Comparison of ENCODE assay signal across 10 cellular contexts in the genomic region with DNA sequence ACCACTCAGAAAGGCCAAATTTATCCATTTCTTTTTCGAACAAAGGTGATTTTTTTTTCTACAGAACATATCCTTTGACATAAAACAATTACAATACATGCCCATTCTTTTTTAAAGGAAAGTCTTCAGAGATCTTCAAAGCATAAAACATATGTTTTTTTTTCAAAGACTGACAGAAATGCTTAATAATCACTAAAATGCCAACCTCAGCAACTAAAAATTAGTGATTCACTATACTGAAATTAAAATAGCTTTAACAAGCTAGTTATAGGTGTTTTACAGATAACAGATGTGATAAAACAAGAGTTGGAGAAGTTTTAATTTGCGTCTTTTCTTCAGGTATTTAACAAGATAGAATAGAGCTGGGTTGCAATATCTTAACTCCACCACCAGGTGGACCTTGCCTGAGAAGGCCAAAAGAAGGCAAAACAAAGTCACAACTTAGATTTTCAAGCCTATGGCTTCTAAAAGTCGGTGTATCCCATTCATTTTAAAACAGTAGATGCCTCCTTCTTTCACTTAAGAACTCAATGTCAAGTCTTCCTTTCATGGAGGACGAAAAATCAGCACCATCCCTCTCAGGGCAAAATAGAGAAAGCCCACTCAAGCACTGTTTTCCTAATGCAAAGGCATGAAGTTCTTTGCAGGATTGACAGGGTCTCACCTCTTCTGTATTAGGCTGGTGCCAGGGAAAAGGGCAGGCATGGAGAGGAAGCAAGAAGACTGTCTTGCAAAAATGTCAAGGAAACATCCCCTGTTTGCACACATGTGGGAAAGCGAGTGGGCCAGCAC. TPM values are rescaled to one million over a fixed set of nuclear protein-coding genes. Genes with fewer than 3 reads are reported as not detected.
DNase-seq lines count a peak whose midpoint lies in the region; ATAC-seq and TF ChIP-seq lines count a peak whose summit lies in the region.
"Had no signal": no experiment of that assay in that cellular context is flagged by ENCODE, and none has a peak within 500 bp of the region (broad histone marks: within the 10 kb centered on the region; RNA-seq: fewer than 3 reads in every experiment).

No MANE protein-coding gene starts in this region.

- peak; percentile 73 for TF ChIP-seq CTCF in PC-9 (conservative IDR thresholded peaks at IDR 0.05)
- TF ChIP-seq CTCF in fibroblast of villous mesenchyme (IDR thresholded peaks at IDR 0.05; ENCODE audit: insufficient read depth, low read depth, low read length) = peak; percentile 62
- TF ChIP-seq CTCF in thoracic aorta (IDR thresholded peaks at IDR 0.05) = peak; percentile 29

- H3K79me2 ChIP-seq in PC-9 (ENCODE audit: low read depth) = no peaks in the 10 kb centered on the region

- H3K4me2 ChIP-seq in PC-9 = no peak overlapping the region

- CTCF ChIA-PET in activated CD4-positive, alpha-beta memory T cell treated with anti-CD3 and anti-CD28 coated beads, Interleukin-2, amount 10 ng/mL, durations not matched to agents 7 days and 5 days (lab: Charles Lee) = interaction anchor here (1.1 kb wide), 1 partner anchor 10 kb away, joined by 5 read pairs; no protein-coding TSS in a partner anchor
- CTCF ChIA-PET in activated CD4-positive, alpha-beta memory T cell treated with anti-CD3 and anti-CD28 coated beads for 36 hours (lab: Charles Lee) = interaction anchor here (0.8 to 1.5 kb wide), 5 partner anchors 11 to 1821 kb away, joined by 3 to 4 read pairs (median 3); a partner anchor contains a TSS
- CTCF ChIA-PET in PC-9 (lab: Charles Lee) = no interaction called here

- no peaks in the 10 kb centered on the region for H3F3A ChIP-seq in PC-9 (ENCODE audit: insufficient read depth, low read depth)

- no peaks in the 10 kb centered on the region for H3K9me3 Mint-ChIP-seq in activated CD4-positive, alpha-beta memory T cell treated with anti-CD3 and anti-CD28 coated beads, Interleukin-2, amount 10 ng/mL, durations not matched to agents 7 days and 5 days
- H3K9me3 Mint-ChIP-seq in activated CD4-positive, alpha-beta memory T cell treated with anti-CD3 and anti-CD28 coated beads for 36 hours = peaks cover 5% of the 10 kb centered on the region

- no peak overlapping the region for H2AFZ ChIP-seq in PC-9

- no peaks in the 10 kb centered on the region for H3K27me3 Mint-ChIP-seq in activated CD4-positive, alpha-beta memory T cell treated with anti-CD3 and anti-CD28 coated beads, Interleukin-2, amount 10 ng/mL, durations not matched to agents 7 days and 5 days
- H3K27me3 Mint-ChIP-seq in activated CD4-positive, alpha-beta memory T cell treated with anti-CD3 and anti-CD28 coated beads for 36 hours = no peaks in the 10 kb centered on the region

- H3K4me1 Mint-ChIP-seq in activated CD4-positive, alpha-beta memory T cell treated with anti-CD3 and anti-CD28 coated beads, Interleukin-2, amount 10 ng/mL, durations not matched to agents 7 days and 5 days = no peaks in the 10 kb centered on the region
- no peaks in the 10 kb centered on the region for H3K4me1 Mint-ChIP-seq in activated CD4-positive, alpha-beta memory T cell treated with anti-CD3 and anti-CD28 coated beads for 36 hours (ENCODE audit: low read depth)

- H3K9me2 ChIP-seq in PC-9 (ENCODE audit: insufficient read depth) = no peaks in the 10 kb centered on the region

- H4K20me1 ChIP-seq in PC-9 (ENCODE audit: insufficient read depth) = no peaks in the 10 kb centered on the region

- no TSS peak for BruUV-seq in PC-9 (replicated peaks; lab: Mats Ljungman, UMichigan)

- no peaks in the 10 kb centered on the region for H3K36me3 ChIP-seq in PC-9 (ENCODE audit: low read depth)
- H3K36me3 ChIP-seq in thoracic aorta = no peaks in the 10 kb centered on the region

- no peaks in the 10 kb centered on the region for H3K36me3 Mint-ChIP-seq in activated CD4-positive, alpha-beta memory T cell treated with anti-CD3 and anti-CD28 coated beads, Interleukin-2, amount 10 ng/mL, durations not matched to agents 7 days and 5 days (ENCODE audit: low read depth)
- H3K36me3 Mint-ChIP-seq in activated CD4-positive, alpha-beta memory T cell treated with anti-CD3 and anti-CD28 coated beads for 36 hours = no peaks in the 10 kb centered on the region

- H3K27ac Mint-ChIP-seq in activated CD4-positive, alpha-beta memory T cell treated with anti-CD3 and anti-CD28 coated beads, Interleukin-2, amount 10 ng/mL, durations not matched to agents 7 days and 5 days = no peak overlapping the region
- no peak overlapping the region for H3K27ac Mint-ChIP-seq in activated CD4-positive, alpha-beta memory T cell treated with anti-CD3 and anti-CD28 coated beads for 36 hours

- H3K4me3 ChIP-seq in PC-9 (no peak overlapping the region), fibroblast of villous mesenchyme (ENCODE audit: low read depth, low read length) (no peak overlapping the region), thoracic aorta (no peak overlapping the region)

- H3K9me3 ChIP-seq in PC-9 (ENCODE audit: insufficient read depth, low read depth) (no peaks in the 10 kb centered on the region), thoracic aorta (peaks cover 3% of the 10 kb centered on the region)

- intact Hi-C loops in activated CD4-positive, alpha-beta memory T cell treated with anti-CD3 and anti-CD28 coated beads for 36 hours (cut with micrococcal nuclease) = no loop called here
- intact Hi-C loops in PC-9 (cut with micrococcal nuclease; ENCODE audit: unreplicated experiment) = no loop called here

- no peak for ATAC-seq in thoracic aorta (ENCODE audit: insufficient number of reproducible peaks, low FRiP score, low read depth)

- POLR2A ChIA-PET in activated CD4-positive, alpha-beta memory T cell treated with anti-CD3 and anti-CD28 coated beads, Interleukin-2, amount 10 ng/mL, durations not matched to agents 7 days and 5 days (lab: Charles Lee) = interaction anchor here (0.9 kb wide), 1 partner anchor 16 kb away, joined by 3 read pairs; no protein-coding TSS in a partner anchor
- POLR2A ChIA-PET in activated CD4-positive, alpha-beta memory T cell treated with anti-CD3 and anti-CD28 coated beads for 36 hours (lab: Charles Lee) = no interaction called here
- POLR2A ChIA-PET in PC-9 (lab: Charles Lee; ENCODE audit: unreplicated experiment) = no interaction called here

- no peak overlapping the region for H3K4me3 Mint-ChIP-seq in activated CD4-positive, alpha-beta memory T cell treated with anti-CD3 and anti-CD28 coated beads, Interleukin-2, amount 10 ng/mL, durations not matched to agents 7 days and 5 days
- no peak overlapping the region for H3K4me3 Mint-ChIP-seq in activated CD4-positive, alpha-beta memory T cell treated with anti-CD3 and anti-CD28 coated beads for 36 hours

- peak; percentile 19 for DNase-seq in activated CD4-positive, alpha-beta memory T cell treated with anti-CD3 and anti-CD28 coated beads, Interleukin-2, amount 10 ng/mL, durations not matched to agents 7 days and 5 days
- DNase-seq in activated CD4-positive, alpha-beta memory T cell treated with anti-CD3 and anti-CD28 coated beads for 36 hours = no peak
- DNase-seq in PC-9 = no peak
- peak; percentile 23 for DNase-seq in fibroblast of villous mesenchyme (ENCODE audit: low read depth)
- DNase-seq in thoracic aorta (ENCODE audit: low spot score) = no peak
- DNase-seq in cerebellar nuclear complex (lab: John Stamatoyannopoulos, UW) = no peak
- DNase-seq in SIG-M5 (lab: John Stamatoyannopoulos, UW) = no peak
- no peak for DNase-seq in iPS-NIHi7 (ENCODE audit: extremely low spot score)
- DNase-seq: DMS79, occipital lobe had no signal

- H3K27me3 ChIP-seq in PC-9 (ENCODE audit: insufficient read depth, low read depth) (no peaks in the 10 kb centered on the region), thoracic aorta (replicated peaks; ENCODE audit: insufficient read depth) (no peaks in the 10 kb centered on the region)

- H3K27ac ChIP-seq in PC-9 (no peak overlapping the region), thoracic aorta (no peak overlapping the region)

- H3K4me1 ChIP-seq in PC-9 (replicated peaks; ENCODE audit: insufficient read depth) (peaks cover 25% of the 10 kb centered on the region), thoracic aorta (ENCODE audit: control insufficient read depth in 1 of 2, low read depth in 2 of 2) (no peaks in the 10 kb centered on the region)

RNA-seq across cellular contexts. Expression of a gene that starts 31.1 kb away (rescaled TPM):
- not detected for total RNA-seq in activated CD4-positive, alpha-beta memory T cell treated with anti-CD3 and anti-CD28 coated beads, Interleukin-2, amount 10 ng/mL, durations not matched to agents 7 days and 5 days
- not detected for total RNA-seq in activated CD4-positive, alpha-beta memory T cell treated with anti-CD3 and anti-CD28 coated beads for 36 hours
- total RNA-seq in PC-9 (2021) = not detected in 2 replicates
- total RNA-seq in fibroblast of villous mesenchyme = not detected in 2 replicates
- total RNA-seq in thoracic aorta = not detected

Comparison
In these comparisons a context has a peak if more than half of its experiments do, and no peak if none do; other contexts are left out.
1. DNase-seq: peak in activated CD4-positive, alpha-beta memory T cell treated with anti-CD3 and anti-CD28 coated beads, Interleukin-2, amount 10 ng/mL, durations not matched to agents 7 days and 5 days (single experiment) and fibroblast of villous mesenchyme (single experiment); none in activated CD4-positive, alpha-beta memory T cell treated with anti-CD3 and anti-CD28 coated beads for 36 hours (single experiment), PC-9 (0 of 2), thoracic aorta (single experiment), cerebellar nuclear complex (0 of 2), SIG-M5 (single experiment) and iPS-NIHi7 (single experiment).
2. Peak in every context shown above with its lines, with median percentiles within 50 percentile points of each other: CTCF ChIP-seq.